In genomic region chr20:37007898-37008649, GRCh38 we compare ENCODE assay signal across 8 cellular contexts. TPM values are rescaled to one million over a fixed set of nuclear protein-coding genes. Genes with fewer than 3 reads are reported as not detected.
A peak's percentile ranks its signal among the peaks of the same experiment; 100 is the strongest.
DNase-seq lines count a peak whose midpoint lies in the region; ATAC-seq and TF ChIP-seq lines count a peak whose summit lies in the region.

No MANE protein-coding gene starts in this region.

- H3K4me1 Mint-ChIP-seq in stimulated activated naive B cell treated with anti-CD40 and anti-IgM and Interleukin-4, amounts not matched to agents 10 μg/mL and 1 μg/mL and 100 μg/mL, for 72 hours: peaks cover 18 to 36% of the 10 kb centered on the region in 2 donors

- peaks cover 11 to 16% of the 10 kb centered on the region in 2 donors for H3K36me3 Mint-ChIP-seq in stimulated activated naive B cell treated with anti-CD40 and anti-IgM and Interleukin-4, amounts not matched to agents 10 μg/mL and 1 μg/mL and 100 μg/mL, for 72 hours

- DNase-seq in A172 (ENCODE audit: low spot score): peak; percentile 9
- no peak for DNase-seq in GM06990 (ENCODE audit: extremely low read depth, insufficient read length)
- DNase-seq in RWPE2 (ENCODE audit: low spot score): no peak
- DNase-seq in fibroblast of pulmonary artery (ENCODE audit: low read depth): peak; percentile 61
- no peak for DNase-seq in stimulated activated naive B cell treated with anti-CD40 and anti-IgM and Interleukin-4, amounts not matched to agents 10 μg/mL and 1 μg/mL and 100 μg/mL, for 72 hours
- DNase-seq in sigmoid colon: no peak

- H3K36me3 ChIP-seq in GM06990 (ENCODE audit: control insufficient read depth, insufficient read depth, low read length) (peaks cover 1% of the 10 kb centered on the region), RWPE2 (ENCODE audit: low read depth) (peaks cover 59% of the 10 kb centered on the region), sigmoid colon (peaks cover 0 to 12% (median 0%) of the 10 kb centered on the region in 4 donors)

- intact Hi-C loops in sigmoid colon (cut with DNase I): no loop called here

- H3K27me3 ChIP-seq in GM06990 (replicated peaks; ENCODE audit: control insufficient read depth, insufficient read depth, low read length): no peaks in the 10 kb centered on the region
- H3K27me3 ChIP-seq in RWPE2 (ENCODE audit: insufficient read depth, poor library complexity, severe bottlenecking): no peaks in the 10 kb centered on the region
- no peaks in the 10 kb centered on the region for H3K27me3 ChIP-seq in sigmoid colon

- H3K27ac ChIP-seq in RWPE2 (ENCODE audit: poor library complexity, severe bottlenecking) (no peak overlapping the region), sigmoid colon (no peak overlapping the region)

- H3K4me1 ChIP-seq in RWPE2 (ENCODE audit: insufficient read depth, poor library complexity, severe bottlenecking): no peaks in the 10 kb centered on the region
- no peaks in the 10 kb centered on the region for H3K4me1 ChIP-seq in sigmoid colon

- no peaks in the 10 kb centered on the region for H3K9me3 Mint-ChIP-seq in stimulated activated naive B cell treated with anti-CD40 and anti-IgM and Interleukin-4, amounts not matched to agents 10 μg/mL and 1 μg/mL and 100 μg/mL, for 72 hours

- H3K4me3 Mint-ChIP-seq in stimulated activated naive B cell treated with anti-CD40 and anti-IgM and Interleukin-4, amounts not matched to agents 10 μg/mL and 1 μg/mL and 100 μg/mL, for 72 hours: no peak overlapping the region

- ATAC-seq in RWPE2 (ENCODE audit: low read depth) (peak; percentile 51; the same call in 1 of the 3 replicates), HG02642 (IDR thresholded peaks at IDR 0.05; ENCODE audit: poor library complexity, unreplicated experiment) (no peak), HG02870 (IDR thresholded peaks at IDR 0.05; ENCODE audit: unreplicated experiment) (no peak)
- ATAC-seq in stimulated activated naive B cell treated with anti-CD40 and anti-IgM and Interleukin-4, amounts not matched to agents 10 μg/mL and 1 μg/mL and 100 μg/mL, for 72 hours (replicated peaks): peak; percentile 62 to 66

- TF ChIP-seq POLR2A in sigmoid colon (IDR thresholded peaks at IDR 0.05): no peak

- TF ChIP-seq EP300 in sigmoid colon (IDR thresholded peaks at IDR 0.05): no peak

- H3K27me3 Mint-ChIP-seq in stimulated activated naive B cell treated with anti-CD40 and anti-IgM and Interleukin-4, amounts not matched to agents 10 μg/mL and 1 μg/mL and 100 μg/mL, for 72 hours: no peaks in the 10 kb centered on the region

- H3K27ac Mint-ChIP-seq in stimulated activated naive B cell treated with anti-CD40 and anti-IgM and Interleukin-4, amounts not matched to agents 10 μg/mL and 1 μg/mL and 100 μg/mL, for 72 hours: peak overlapping the region; percentile 51

- TF ChIP-seq CTCF in GM06990 (IDR thresholded peaks at IDR 0.05; ENCODE audit: insufficient read depth, low read length, poor library complexity, severe bottlenecking) (peak; percentile 32), RWPE2 (IDR thresholded peaks at IDR 0.05; ENCODE audit: poor library complexity, severe bottlenecking) (peak; percentile 42), fibroblast of pulmonary artery (IDR thresholded peaks at IDR 0.05; ENCODE audit: low read length, missing control alignments) (peak; percentile 32), sigmoid colon (IDR thresholded peaks at IDR 0.05) (no peak)

- H3K4me3 ChIP-seq in GM06990 (replicated peaks; ENCODE audit: low read depth, low read length) (no peak overlapping the region), RWPE2 (ENCODE audit: severe bottlenecking) (no peak overlapping the region), fibroblast of pulmonary artery (replicated peaks; ENCODE audit: low read depth, low read length) (no peak overlapping the region), sigmoid colon (no peak overlapping the region)

- H3K9me3 ChIP-seq in RWPE2 (ENCODE audit: severe bottlenecking): no peaks in the 10 kb centered on the region
- no peaks in the 10 kb centered on the region for H3K9me3 ChIP-seq in sigmoid colon

RNA-seq across cellular contexts. Expression of gene SAMHD1, which starts 56.6 kb away (rescaled TPM):
- 24.3 and 29.5 TPM in 2 replicates for total RNA-seq in A172 (2014; rRNA removed; shearing (Covaris generic))
- 100 to 1,000 TPM in 3 of 4 donors, 10 to 100 TPM in 1; 89.6 to 179 (median 146) TPM for total RNA-seq in sigmoid colon
- polyA plus RNA-seq in sigmoid colon: 10 to 100 TPM; 27.0 to 67.4 (median 49.2) TPM

Comparison
In these comparisons a context has a peak if more than half of its experiments do, and no peak if none do; other contexts are left out.
1. DNase-seq: peak in A172 (single experiment) and fibroblast of pulmonary artery (single experiment); none in GM06990 (single experiment), RWPE2 (single experiment), stimulated activated naive B cell treated with anti-CD40 and anti-IgM and Interleukin-4, amounts not matched to agents 10 μg/mL and 1 μg/mL and 100 μg/mL, for 72 hours (single experiment) and sigmoid colon (single experiment).
2. CTCF ChIP-seq: peak in GM06990 (single experiment), RWPE2 (single experiment) and fibroblast of pulmonary artery (single experiment); none in sigmoid colon (0 of 4).
3. ATAC-seq: peak in RWPE2 (single experiment) and stimulated activated naive B cell treated with anti-CD40 and anti-IgM and Interleukin-4, amounts not matched to agents 10 μg/mL and 1 μg/mL and 100 μg/mL, for 72 hours (2 of 2); none in HG02642 (single experiment) and HG02870 (single experiment).